9 cellular contexts compared by ENCODE assay signal in genomic region chr20:2871555-2872303, GRCh38. TPM values are rescaled to one million over a fixed set of nuclear protein-coding genes. Genes with fewer than 3 reads are reported as not detected.
DNase-seq lines count a peak whose midpoint lies in the region; ATAC-seq and TF ChIP-seq lines count a peak whose summit lies in the region.
"Had no signal": no experiment of that assay in that cellular context is flagged by ENCODE, and none has a peak within 500 bp of the region (broad histone marks: within the 10 kb centered on the region; RNA-seq: fewer than 3 reads in every experiment).

No MANE protein-coding gene starts in this region.

- intact Hi-C loops in dorsolateral prefrontal cortex (cut with DNase I) (loop anchor here (2.0 to 10.0 kb wide), 3 partner anchors 31 to 131 kb away; partner anchors contain the start of genes PCED1A (in 1 of the 2) and VPS16 (in 1 of the 2)), A673 (cut with micrococcal nuclease; ENCODE audit: unreplicated experiment) (loop anchor here (5.0 kb wide), 1 partner anchor 126 kb away; no protein-coding TSS in a partner anchor), left colon (cut with DNase I, micrococcal nuclease) (no loop called here)

- CTCF ChIA-PET in A673 (lab: Charles Lee), result no interaction called here

- H3K9ac ChIP-seq in BLaER1 (peak overlapping the region; percentile 92), neural progenitor cell (no peak overlapping the region)

- DNase-seq in KBM-7 (peak; percentile 5), dorsolateral prefrontal cortex (no peak), neural progenitor cell (ENCODE audit: low spot score) (peak; percentile 8), glomerular visceral epithelial cell (ENCODE audit: extremely low spot score) (no peak), A673 (ENCODE audit: low spot score) (no peak), left colon (no peak)

- H3K4me3 ChIP-seq in BLaER1 (peak overlapping the region; percentile 86), dorsolateral prefrontal cortex (peak overlapping the region; percentile 62 to 100 (median 94)), neural progenitor cell (peak overlapping the region; percentile 100), A673 (ENCODE audit: low read depth, low read length, poor library complexity, severe bottlenecking) (no peak overlapping the region)

- peak overlapping the region; percentile 92 for H2AFZ ChIP-seq in neural progenitor cell (replicated peaks)

- H3K36me3 Mint-ChIP-seq in neural progenitor cell, result peaks cover 3% of the 10 kb centered on the region

- H3K36me3 ChIP-seq in BLaER1 (peaks cover 15% of the 10 kb centered on the region), neural progenitor cell (no peaks in the 10 kb centered on the region), A673 (ENCODE audit: insufficient read depth, low read length, poor library complexity, severe bottlenecking) (peaks cover 5% of the 10 kb centered on the region)

- H3K27me3 ChIP-seq in BLaER1 (peaks cover 22% of the 10 kb centered on the region), dorsolateral prefrontal cortex (no peaks in the 10 kb centered on the region), neural progenitor cell (peaks cover 24% of the 10 kb centered on the region), A673 (replicated peaks; ENCODE audit: insufficient read depth, low read depth, low read length, poor library complexity) (no peaks in the 10 kb centered on the region)

- H3K27ac Mint-ChIP-seq in neural progenitor cell, result peak overlapping the region; percentile 1

- peak overlapping the region; percentile 88 for H3K4me2 ChIP-seq in BLaER1
- H3K4me2 ChIP-seq in neural progenitor cell, result peak overlapping the region; percentile 81

- peaks cover 47% of the 10 kb centered on the region for H3K4me1 Mint-ChIP-seq in neural progenitor cell

- H3K27me3 Mint-ChIP-seq in neural progenitor cell (ENCODE audit: insufficient read depth, low read depth), result peaks cover 8% of the 10 kb centered on the region

- H3K4me3 Mint-ChIP-seq in neural progenitor cell, result peak overlapping the region; percentile 89

- in situ Hi-C loops in KBM-7 (cut with MboI; ENCODE audit: low pct_unique_long_range_greater_than_20kb, low sequenced_read_pairs), result no loop called here

- peaks cover 32% of the 10 kb centered on the region for H3K79me2 ChIP-seq in neural progenitor cell (ENCODE audit: low read depth)

- TF ChIP-seq CTCF in dorsolateral prefrontal cortex (IDR thresholded peaks at IDR 0.05 in 54 of 56, conservative IDR thresholded peaks at IDR 0.05 in 2 of 56; ENCODE audit: low read depth in 1 of 56, partially characterized antibody in 56 of 56) (no peak), neural progenitor cell (IDR thresholded peaks at IDR 0.05) (no peak), A673 (conservative IDR thresholded peaks at IDR 0.05; ENCODE audit: low read depth, low read length) (no peak)

- no peak for ATAC-seq in GM21786 (IDR thresholded peaks at IDR 0.05; ENCODE audit: unreplicated experiment)
- ATAC-seq in left colon, result no peak

- peaks cover 60% of the 10 kb centered on the region for H3K4me1 ChIP-seq in BLaER1
- H3K4me1 ChIP-seq in neural progenitor cell, result peaks cover 19% of the 10 kb centered on the region
- peaks cover 32% of the 10 kb centered on the region for H3K4me1 ChIP-seq in A673 (ENCODE audit: insufficient read depth, low read length, poor library complexity, severe bottlenecking)

- H3K9me3 Mint-ChIP-seq in neural progenitor cell, result no peaks in the 10 kb centered on the region

- H3K9me3 ChIP-seq in BLaER1 (no peaks in the 10 kb centered on the region), neural progenitor cell (ENCODE audit: low read depth) (no peaks in the 10 kb centered on the region), A673 (ENCODE audit: low read depth, low read length, poor library complexity, severe bottlenecking) (no peaks in the 10 kb centered on the region)

- H3K27ac ChIP-seq in BLaER1, result no peak overlapping the region
- H3K27ac ChIP-seq in dorsolateral prefrontal cortex, result peak overlapping the region in 56 of 59 donors; percentile 4 to 95 (median 89)
- H3K27ac ChIP-seq in neural progenitor cell, result no peak overlapping the region
- H3K27ac ChIP-seq in A673 (ENCODE audit: low read depth, low read length, poor library complexity, severe bottlenecking), result no peak overlapping the region

- BruUV-seq in A673 (replicated peaks; lab: Mats Ljungman, UMichigan), result no TSS peak

- POLR2A ChIA-PET in A673 (lab: Charles Lee; ENCODE audit: low non-redundant PET), result no interaction called here

- peaks cover 25% of the 10 kb centered on the region for H3F3A ChIP-seq in neural progenitor cell (ENCODE audit: low read depth)

- H4K20me1 ChIP-seq in BLaER1 (peaks cover 30% of the 10 kb centered on the region), neural progenitor cell (ENCODE audit: low read depth) (peaks cover 23% of the 10 kb centered on the region)

RNA-seq across cellular contexts. Expression of gene PTPRA, which starts 1.6 kb away (rescaled TPM):
- 100 to 1,000 TPM; 105 to 214 (median 150) TPM for total RNA-seq in dorsolateral prefrontal cortex
- total RNA-seq in neural progenitor cell (ENCODE audit: low replicate concordance), result 77.7 and 89.4 TPM in 2 replicates
- total RNA-seq in A673 (2021), result 56.9 and 65.6 TPM in 2 replicates
- 10 to 100 TPM; 41.4 to 55.5 TPM for total RNA-seq in left colon

RNA-seq across cellular contexts. Expression of gene VPS16, which starts 31.2 kb away (rescaled TPM):
- total RNA-seq in dorsolateral prefrontal cortex (10 to 100 TPM; 39.8 to 69.6 (median 52.0) TPM), neural progenitor cell (ENCODE audit: low replicate concordance) (27.6 and 39.6 TPM in 2 replicates), A673 (2021) (37.8 and 39.1 TPM in 2 replicates), left colon (10 to 100 TPM; 33.9 to 41.0 TPM)

RNA-seq across cellular contexts. Expression of gene PCED1A, which starts 31.3 kb away (rescaled TPM):
- total RNA-seq in dorsolateral prefrontal cortex (10 to 100 TPM; 27.4 to 60.4 (median 43.4) TPM), neural progenitor cell (ENCODE audit: low replicate concordance) (14.6 and 53.1 TPM in 2 replicates), A673 (2021) (32.8 and 42.0 TPM in 2 replicates), left colon (10 to 100 TPM; 16.2 to 26.8 TPM)

RNA-seq across cellular contexts. Expression of gene TMEM239, which starts 55.6 kb away (rescaled TPM):
- total RNA-seq in dorsolateral prefrontal cortex (not detected), neural progenitor cell (ENCODE audit: low replicate concordance) (not detected in 2 replicates), A673 (2021) (not detected in 2 replicates), left colon (not detected)
- total RNA-seq: pulmonary artery endothelial cell had no signal

RNA-seq across cellular contexts. Expression of gene C20orf141, which starts 56.9 kb away (rescaled TPM):
- total RNA-seq in dorsolateral prefrontal cortex (not detected), neural progenitor cell (ENCODE audit: low replicate concordance) (not detected in 2 replicates), A673 (2021) (not detected in 2 replicates), left colon (not detected)
- total RNA-seq: pulmonary artery endothelial cell had no signal

Comparison
In these comparisons a context has a peak if more than half of its experiments do, and no peak if none do; other contexts are left out.
1. H3K27ac ChIP-seq: peak in dorsolateral prefrontal cortex (56 of 59); none in BLaER1 (single experiment), neural progenitor cell (single experiment) and A673 (single experiment).
2. DNase-seq: peak in KBM-7 (single experiment) and neural progenitor cell (single experiment); none in dorsolateral prefrontal cortex (0 of 10), glomerular visceral epithelial cell (single experiment), A673 (single experiment) and left colon (0 of 2).
3. intact Hi-C loops: an anchor here in dorsolateral prefrontal cortex (2.0 to 10.0 kb wide) and A673 (5.0 kb wide); none called in left colon.